ENCODE assay signal across 1 cellular context in genomic region chr7:32761451-32762320, GRCh38.
TF ChIP-seq lines count a peak whose summit lies in the region.

No MANE protein-coding gene starts in this region.

TF ChIP-seq in K562, 482 proteins besides CTCF, POLR2A, EP300 and RAD21 (continued from another document):
- TF ChIP-seq ZBTB33 (CRISPR knock-in tag; IDR thresholded peaks at IDR 0.05) (peak; percentile 88; the same call in 1 of the 2 replicates), PYGO2 (tag; IDR thresholded peaks at IDR 0.05) (no peak), SMARCC2 (IDR thresholded peaks at IDR 0.05; ENCODE audit: low read depth) (no peak), ZNF589 (CRISPR knock-in tag; IDR thresholded peaks at IDR 0.05; ENCODE audit: low read depth) (no peak), CHD2 (IDR thresholded peaks at IDR 0.05; ENCODE audit: low read depth, low read length) (no peak)
